1 cellular context compared by ENCODE assay signal in the genomic region with DNA sequence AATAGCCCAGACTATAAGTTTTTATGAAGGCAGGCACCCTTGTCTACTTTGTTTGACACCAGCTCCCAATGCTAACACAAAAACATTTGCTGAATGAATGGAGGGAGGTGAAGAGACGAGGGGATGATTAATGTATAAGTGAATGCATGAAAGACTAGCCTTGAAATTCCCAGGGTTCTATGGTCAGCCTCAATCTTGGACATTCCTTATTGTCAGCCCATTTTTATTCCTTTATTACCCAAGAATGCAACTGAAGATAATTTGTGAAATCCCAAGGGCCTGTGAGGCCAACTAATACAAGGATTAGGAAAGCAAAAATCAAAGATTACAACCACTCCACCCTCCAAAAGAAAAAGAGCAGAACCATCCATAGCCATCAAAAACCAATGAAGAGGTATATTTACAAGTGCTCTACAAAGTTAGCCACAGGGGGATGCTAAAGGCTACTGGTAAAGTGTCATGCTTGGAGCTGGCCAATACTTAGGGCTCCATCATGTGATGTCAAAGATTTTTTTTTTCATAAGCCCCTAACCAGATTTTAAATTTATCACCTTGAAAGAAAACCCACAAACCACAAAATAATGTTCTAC.
TF ChIP-seq lines count a peak whose summit lies in the region.

No MANE protein-coding gene starts in this region.

TF ChIP-seq in H1, 55 proteins besides CTCF, POLR2A, EP300 and RAD21:
- TF ChIP-seq KDM1A (IDR thresholded peaks at IDR 0.05; ENCODE audit: borderline replicate concordance, low read length) (no peak), KDM5A (IDR thresholded peaks at IDR 0.05; ENCODE audit: low read length) (no peak), RBBP5 (IDR thresholded peaks at IDR 0.05; ENCODE audit: borderline replicate concordance, low read depth, low read length) (no peak)
